In genomic region chr21:39183272-39184049, GRCh38 we compare ENCODE assay signal across 1 cellular context.
TF ChIP-seq lines count a peak whose summit lies in the region.

A gene with protein sequence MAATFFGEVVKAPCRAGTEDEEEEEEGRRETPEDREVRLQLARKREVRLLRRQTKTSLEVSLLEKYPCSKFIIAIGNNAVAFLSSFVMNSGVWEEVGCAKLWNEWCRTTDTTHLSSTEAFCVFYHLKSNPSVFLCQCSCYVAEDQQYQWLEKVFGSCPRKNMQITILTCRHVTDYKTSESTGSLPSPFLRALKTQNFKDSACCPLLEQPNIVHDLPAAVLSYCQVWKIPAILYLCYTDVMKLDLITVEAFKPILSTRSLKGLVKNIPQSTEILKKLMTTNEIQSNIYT (minus strand): TSS chr21:39183451. CDS start chr21:39183385, 66 bp downstream.

TF ChIP-seq in HepG2, 621 proteins besides CTCF, POLR2A, EP300 and RAD21 (continued from another document and continues in another):
- TF ChIP-seq HNRNPH1 (optimal IDR thresholded peaks at IDR 0.05; ENCODE audit: low read depth, low read length): no peak
- no peak for TF ChIP-seq ZNF362 (CRISPR knock-in tag; IDR thresholded peaks at IDR 0.05; ENCODE audit: borderline replicate concordance)
- TF ChIP-seq BRD4 (CRISPR knock-in tag; IDR thresholded peaks at IDR 0.05): no peak
- no peak; the same call in 1 of the 2 replicates for TF ChIP-seq ZBTB20 (CRISPR knock-in tag; IDR thresholded peaks at IDR 0.05; ENCODE audit: borderline replicate concordance, low read depth)
- TF ChIP-seq, protein P1, sequence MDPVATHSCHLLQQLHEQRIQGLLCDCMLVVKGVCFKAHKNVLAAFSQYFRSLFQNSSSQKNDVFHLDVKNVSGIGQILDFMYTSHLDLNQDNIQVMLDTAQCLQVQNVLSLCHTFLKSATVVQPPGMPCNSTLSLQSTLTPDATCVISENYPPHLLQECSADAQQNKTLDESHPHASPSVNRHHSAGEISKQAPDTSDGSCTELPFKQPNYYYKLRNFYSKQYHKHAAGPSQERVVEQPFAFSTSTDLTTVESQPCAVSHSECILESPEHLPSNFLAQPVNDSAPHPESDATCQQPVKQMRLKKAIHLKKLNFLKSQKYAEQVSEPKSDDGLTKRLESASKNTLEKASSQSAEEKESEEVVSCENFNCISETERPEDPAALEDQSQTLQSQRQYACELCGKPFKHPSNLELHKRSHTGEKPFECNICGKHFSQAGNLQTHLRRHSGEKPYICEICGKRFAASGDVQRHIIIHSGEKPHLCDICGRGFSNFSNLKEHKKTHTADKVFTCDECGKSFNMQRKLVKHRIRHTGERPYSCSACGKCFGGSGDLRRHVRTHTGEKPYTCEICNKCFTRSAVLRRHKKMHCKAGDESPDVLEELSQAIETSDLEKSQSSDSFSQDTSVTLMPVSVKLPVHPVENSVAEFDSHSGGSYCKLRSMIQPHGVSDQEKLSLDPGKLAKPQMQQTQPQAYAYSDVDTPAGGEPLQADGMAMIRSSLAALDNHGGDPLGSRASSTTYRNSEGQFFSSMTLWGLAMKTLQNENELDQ (CRISPR knock-in tag; IDR thresholded peaks at IDR 0.05; ENCODE audit: borderline replicate concordance): no peak
- TF ChIP-seq, protein P2, sequence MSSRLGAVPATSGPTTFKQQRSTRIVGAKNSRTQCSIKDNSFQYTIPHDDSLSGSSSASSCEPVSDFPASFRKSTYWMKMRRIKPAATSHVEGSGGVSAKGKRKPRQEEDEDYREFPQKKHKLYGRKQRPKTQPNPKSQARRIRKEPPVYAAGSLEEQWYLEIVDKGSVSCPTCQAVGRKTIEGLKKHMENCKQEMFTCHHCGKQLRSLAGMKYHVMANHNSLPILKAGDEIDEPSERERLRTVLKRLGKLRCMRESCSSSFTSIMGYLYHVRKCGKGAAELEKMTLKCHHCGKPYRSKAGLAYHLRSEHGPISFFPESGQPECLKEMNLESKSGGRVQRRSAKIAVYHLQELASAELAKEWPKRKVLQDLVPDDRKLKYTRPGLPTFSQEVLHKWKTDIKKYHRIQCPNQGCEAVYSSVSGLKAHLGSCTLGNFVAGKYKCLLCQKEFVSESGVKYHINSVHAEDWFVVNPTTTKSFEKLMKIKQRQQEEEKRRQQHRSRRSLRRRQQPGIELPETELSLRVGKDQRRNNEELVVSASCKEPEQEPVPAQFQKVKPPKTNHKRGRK (CRISPR knock-in tag; IDR thresholded peaks at IDR 0.05): no peak
- TF ChIP-seq HMGXB3 (CRISPR knock-in tag; IDR thresholded peaks at IDR 0.05; ENCODE audit: borderline replicate concordance): 0 out of 2 replicates have a peak, but pooled peaks have one; percentile 38
- 0 out of 2 replicates have a peak, but pooled peaks have one; percentile 43 for TF ChIP-seq ZFP36L2 (CRISPR knock-in tag; IDR thresholded peaks at IDR 0.05)
- TF ChIP-seq ZBTB38 (CRISPR knock-in tag; IDR thresholded peaks at IDR 0.05): peak; percentile 40; the same call in 1 of the 2 replicates
- TF ChIP-seq NFE2L1 (CRISPR knock-in tag; IDR thresholded peaks at IDR 0.05; ENCODE audit: borderline replicate concordance): 0 out of 2 replicates have a peak, but pooled peaks have one; percentile 28
- no peak for TF ChIP-seq ONECUT2 (CRISPR knock-in tag; IDR thresholded peaks at IDR 0.05)
- TF ChIP-seq ZNF75D (CRISPR knock-in tag; IDR thresholded peaks at IDR 0.05; ENCODE audit: borderline replicate concordance): 0 out of 2 replicates have a peak, but pooled peaks have one; percentile 38
- peak; percentile 81; the same call in 1 of the 2 replicates for TF ChIP-seq ZMAT3 (CRISPR knock-in tag; conservative IDR thresholded peaks at IDR 0.05)
- no peak for TF ChIP-seq GTF2F1 (IDR thresholded peaks at IDR 0.05; ENCODE audit: low read length)
- TF ChIP-seq ZNF556 (CRISPR knock-in tag; IDR thresholded peaks at IDR 0.05; ENCODE audit: borderline replicate concordance): peak; percentile 84
- TF ChIP-seq RBM39 (IDR thresholded peaks at IDR 0.05; ENCODE audit: low read depth, low read length, poor library complexity, severe bottlenecking): peak; percentile 93
- TF ChIP-seq THRA (CRISPR knock-in tag; IDR thresholded peaks at IDR 0.05; ENCODE audit: borderline replicate concordance): no peak
- TF ChIP-seq, protein P3, sequence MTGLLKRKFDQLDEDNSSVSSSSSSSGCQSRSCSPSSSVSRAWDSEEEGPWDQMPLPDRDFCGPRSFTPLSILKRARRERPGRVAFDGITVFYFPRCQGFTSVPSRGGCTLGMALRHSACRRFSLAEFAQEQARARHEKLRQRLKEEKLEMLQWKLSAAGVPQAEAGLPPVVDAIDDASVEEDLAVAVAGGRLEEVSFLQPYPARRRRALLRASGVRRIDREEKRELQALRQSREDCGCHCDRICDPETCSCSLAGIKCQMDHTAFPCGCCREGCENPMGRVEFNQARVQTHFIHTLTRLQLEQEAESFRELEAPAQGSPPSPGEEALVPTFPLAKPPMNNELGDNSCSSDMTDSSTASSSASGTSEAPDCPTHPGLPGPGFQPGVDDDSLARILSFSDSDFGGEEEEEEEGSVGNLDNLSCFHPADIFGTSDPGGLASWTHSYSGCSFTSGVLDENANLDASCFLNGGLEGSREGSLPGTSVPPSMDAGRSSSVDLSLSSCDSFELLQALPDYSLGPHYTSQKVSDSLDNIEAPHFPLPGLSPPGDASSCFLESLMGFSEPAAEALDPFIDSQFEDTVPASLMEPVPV (CRISPR knock-in tag; IDR thresholded peaks at IDR 0.05): no peak
- no peak for TF ChIP-seq ZNF335 (CRISPR knock-in tag; IDR thresholded peaks at IDR 0.05)
- TF ChIP-seq HNF4G (IDR thresholded peaks at IDR 0.05; ENCODE audit: borderline replicate concordance, low read depth, low read length): no peak
- no peak; the same call in 1 of the 2 replicates for TF ChIP-seq HNF4G (CRISPR knock-in tag; IDR thresholded peaks at IDR 0.05; ENCODE audit: borderline replicate concordance, low read depth)
- TF ChIP-seq FOXC1 (CRISPR knock-in tag; IDR thresholded peaks at IDR 0.05; ENCODE audit: borderline replicate concordance): 0 out of 2 replicates have a peak, but pooled peaks have one; percentile 50
- no peak for TF ChIP-seq SP140L (CRISPR knock-in tag; IDR thresholded peaks at IDR 0.05; ENCODE audit: borderline replicate concordance)
- peak; percentile 68; the same call in 1 of the 2 replicates for TF ChIP-seq ZMYM3 (CRISPR knock-in tag; IDR thresholded peaks at IDR 0.05)
- TF ChIP-seq ZNF879 (CRISPR knock-in tag; IDR thresholded peaks at IDR 0.05): no peak; the same call in 1 of the 2 replicates
- TF ChIP-seq SOX13 (IDR thresholded peaks at IDR 0.05): no peak
- no peak for TF ChIP-seq SOX13 (CRISPR knock-in tag; conservative IDR thresholded peaks at IDR 0.05 in 1 of 2, IDR thresholded peaks at IDR 0.05 in 1 of 2)
- TF ChIP-seq HDAC2 (CRISPR knock-in tag; IDR thresholded peaks at IDR 0.05): peak; percentile 86
- TF ChIP-seq ZIK1 (CRISPR knock-in tag; IDR thresholded peaks at IDR 0.05; ENCODE audit: borderline replicate concordance, low read depth): peak; percentile 27; the same call in 1 of the 2 replicates
- TF ChIP-seq, protein P4, sequence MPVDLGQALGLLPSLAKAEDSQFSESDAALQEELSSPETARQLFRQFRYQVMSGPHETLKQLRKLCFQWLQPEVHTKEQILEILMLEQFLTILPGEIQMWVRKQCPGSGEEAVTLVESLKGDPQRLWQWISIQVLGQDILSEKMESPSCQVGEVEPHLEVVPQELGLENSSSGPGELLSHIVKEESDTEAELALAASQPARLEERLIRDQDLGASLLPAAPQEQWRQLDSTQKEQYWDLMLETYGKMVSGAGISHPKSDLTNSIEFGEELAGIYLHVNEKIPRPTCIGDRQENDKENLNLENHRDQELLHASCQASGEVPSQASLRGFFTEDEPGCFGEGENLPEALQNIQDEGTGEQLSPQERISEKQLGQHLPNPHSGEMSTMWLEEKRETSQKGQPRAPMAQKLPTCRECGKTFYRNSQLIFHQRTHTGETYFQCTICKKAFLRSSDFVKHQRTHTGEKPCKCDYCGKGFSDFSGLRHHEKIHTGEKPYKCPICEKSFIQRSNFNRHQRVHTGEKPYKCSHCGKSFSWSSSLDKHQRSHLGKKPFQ (CRISPR knock-in tag; IDR thresholded peaks at IDR 0.05; ENCODE audit: insufficient replicate concordance): no peak
- peak; percentile 59; the same call in 1 of the 2 replicates for TF ChIP-seq ZNF138 (CRISPR knock-in tag; IDR thresholded peaks at IDR 0.05; ENCODE audit: low read depth)
- no peak for TF ChIP-seq NPAS2 (CRISPR knock-in tag; IDR thresholded peaks at IDR 0.05; ENCODE audit: borderline replicate concordance)
- TF ChIP-seq ZNF839 (CRISPR knock-in tag; IDR thresholded peaks at IDR 0.05; ENCODE audit: borderline replicate concordance): no peak; the same call in 1 of the 2 replicates
- TF ChIP-seq YEATS2 (CRISPR knock-in tag; IDR thresholded peaks at IDR 0.05; ENCODE audit: borderline replicate concordance): 0 out of 2 replicates have a peak, but pooled peaks have one; percentile 54
- TF ChIP-seq MZF1 (CRISPR knock-in tag; IDR thresholded peaks at IDR 0.05; ENCODE audit: borderline replicate concordance): no peak
- TF ChIP-seq, protein P5, sequence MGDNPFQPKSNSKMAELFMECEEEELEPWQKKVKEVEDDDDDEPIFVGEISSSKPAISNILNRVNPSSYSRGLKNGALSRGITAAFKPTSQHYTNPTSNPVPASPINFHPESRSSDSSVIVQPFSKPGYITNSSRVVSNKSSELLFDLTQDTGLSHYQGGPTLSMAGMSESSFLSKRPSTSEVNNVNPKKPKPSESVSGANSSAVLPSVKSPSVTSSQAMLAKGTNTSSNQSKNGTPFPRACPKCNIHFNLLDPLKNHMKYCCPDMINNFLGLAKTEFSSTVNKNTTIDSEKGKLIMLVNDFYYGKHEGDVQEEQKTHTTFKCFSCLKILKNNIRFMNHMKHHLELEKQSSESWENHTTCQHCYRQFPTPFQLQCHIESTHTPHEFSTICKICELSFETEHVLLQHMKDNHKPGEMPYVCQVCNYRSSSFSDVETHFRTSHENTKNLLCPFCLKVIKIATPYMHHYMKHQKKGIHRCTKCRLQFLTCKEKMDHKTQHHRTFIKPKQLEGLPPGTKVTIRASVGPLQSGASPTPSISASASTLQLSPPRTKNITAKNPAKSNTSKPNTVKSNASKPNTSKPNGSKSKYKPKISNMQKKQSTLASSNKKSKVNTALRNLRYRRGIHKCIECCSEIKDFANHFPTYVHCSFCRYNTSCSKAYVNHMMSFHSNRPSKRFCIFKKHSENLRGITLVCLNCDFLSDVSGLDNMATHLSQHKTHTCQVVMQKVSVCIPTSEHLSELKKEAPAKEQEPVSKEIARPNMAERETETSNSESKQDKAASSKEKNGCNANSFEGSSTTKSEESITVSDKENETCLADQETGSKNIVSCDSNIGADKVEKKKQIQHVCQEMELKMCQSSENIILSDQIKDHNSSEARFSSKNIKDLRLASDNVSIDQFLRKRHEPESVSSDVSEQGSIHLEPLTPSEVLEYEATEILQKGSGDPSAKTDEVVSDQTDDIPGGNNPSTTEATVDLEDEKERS (CRISPR knock-in tag; IDR thresholded peaks at IDR 0.05): 0 out of 2 replicates have a peak, but pooled peaks have one; percentile 29
- TF ChIP-seq ZNF292 (CRISPR knock-in tag; IDR thresholded peaks at IDR 0.05; ENCODE audit: borderline replicate concordance, low read depth): no peak
- peak; percentile 91 for TF ChIP-seq SRSF1 (optimal IDR thresholded peaks at IDR 0.05; ENCODE audit: low read depth, low read length)
- no peak for TF ChIP-seq JARID2 (CRISPR knock-in tag; IDR thresholded peaks at IDR 0.05; ENCODE audit: insufficient replicate concordance)
- peak; percentile 73; the same call in 1 of the 2 replicates for TF ChIP-seq ZNF607 (CRISPR knock-in tag; IDR thresholded peaks at IDR 0.05; ENCODE audit: borderline replicate concordance)
- TF ChIP-seq DNMT3B (CRISPR knock-in tag; conservative IDR thresholded peaks at IDR 0.05): no peak
- TF ChIP-seq CAMTA2 (CRISPR knock-in tag; IDR thresholded peaks at IDR 0.05; ENCODE audit: borderline replicate concordance): peak; percentile 96; the same call in 1 of the 2 replicates
- peak; percentile 49 for TF ChIP-seq ELF1 (CRISPR knock-in tag; IDR thresholded peaks at IDR 0.05)
- TF ChIP-seq ZNF350 (CRISPR knock-in tag; IDR thresholded peaks at IDR 0.05; ENCODE audit: borderline replicate concordance, low read depth): peak; percentile 65
